Comparison of ENCODE assay signal across 10 cellular contexts in genomic region chrY:12663845-12664244, GRCh38. TPM values are rescaled to one million over a fixed set of nuclear protein-coding genes. Genes with fewer than 3 reads are reported as not detected.
DNase-seq lines count a peak whose midpoint lies in the region; ATAC-seq and TF ChIP-seq lines count a peak whose summit lies in the region.
"Not testable (repeated sequence)": the region's sequence is repeated elsewhere in the genome, so short reads cannot be mapped to it uniquely, and the experiment has no call there.
"Had no signal": no experiment of that assay in that cellular context is flagged by ENCODE, and none has a peak within 500 bp of the region (broad histone marks: within the 10 kb centered on the region; RNA-seq: fewer than 3 reads in every experiment).

No MANE protein-coding gene starts in this region.

- peak overlapping the region; percentile 98 for H3K4me3 Mint-ChIP-seq in activated B cell treated with CpG ODN at 0.5 μM for 24 hours
- H3K4me3 Mint-ChIP-seq in naive thymus-derived CD4-positive, alpha-beta T cell: peak overlapping the region in 5 of 10 donors; percentile 88 to 100 (median 91)

- peak overlapping the region; percentile 82 for H3K4me3 ChIP-seq in AG04450 (ENCODE audit: low read depth, low read length)
- H3K4me3 ChIP-seq in HFF-Myc (replicated peaks; ENCODE audit: low read depth, low read length): peak overlapping the region; percentile 77
- H3K4me3 ChIP-seq in effector memory CD4-positive, alpha-beta T cell (ENCODE audit: insufficient read depth, low read depth, low read length, poor library complexity, severe bottlenecking): peak overlapping the region; percentile 4
- H3K4me3 ChIP-seq in left ventricle myocardium inferior: peak overlapping the region; percentile 77
- H3K4me3 ChIP-seq in naive thymus-derived CD4-positive, alpha-beta T cell (ENCODE audit: low read length): peak overlapping the region; percentile 93
- H3K4me3 ChIP-seq in suprapubic skin: peak overlapping the region; percentile 56

- H3K27me3 ChIP-seq in AG04450 (ENCODE audit: control insufficient read depth, insufficient read depth, low read length); effector memory CD4-positive, alpha-beta T cell (replicated peaks; ENCODE audit: control insufficient read depth, insufficient read depth, low read length, poor library complexity, severe bottlenecking); left ventricle myocardium inferior (ENCODE audit: low read depth); naive thymus-derived CD4-positive, alpha-beta T cell (ENCODE audit: control insufficient read depth in 2 of 2, insufficient read depth in 2 of 2, low read length in 2 of 2); suprapubic skin: not testable (repeated sequence)

- not testable (repeated sequence) for H3K27me3 Mint-ChIP-seq in activated B cell treated with CpG ODN at 0.5 μM for 24 hours; naive thymus-derived CD4-positive, alpha-beta T cell

- H3K27ac Mint-ChIP-seq in activated B cell treated with CpG ODN at 0.5 μM for 24 hours: peak overlapping the region; percentile 97
- peak overlapping the region in 5 of 9 donors; percentile 83 to 98 (median 94) for H3K27ac Mint-ChIP-seq in naive thymus-derived CD4-positive, alpha-beta T cell

- POLR2A ChIA-PET in AG04450 (lab: Yijun Ruan, JAX); activated B cell treated with CpG ODN at 0.5 μM for 24 hours (lab: Charles Lee); naive thymus-derived CD4-positive, alpha-beta T cell (lab: Charles Lee): not testable (repeated sequence)

- H3K36me3 ChIP-seq in effector memory CD4-positive, alpha-beta T cell (ENCODE audit: control insufficient read depth, insufficient read depth, low read length); left ventricle myocardium inferior; naive thymus-derived CD4-positive, alpha-beta T cell (ENCODE audit: control insufficient read depth in 2 of 3, insufficient read depth in 3 of 3, low read length in 3 of 3); suprapubic skin: not testable (repeated sequence)

- not testable (repeated sequence) for TF ChIP-seq POLR2A in suprapubic skin (IDR thresholded peaks at IDR 0.05)

- WGBS in suprapubic skin: no CpG with 5 or more reads among the region's 20 CpGs

- DNase-seq in AG04450 (ENCODE audit: low read depth, low spot score); HFF-Myc (ENCODE audit: extremely low read depth, low read depth); activated B cell treated with CpG ODN at 0.5 μM for 24 hours; effector memory CD4-positive, alpha-beta T cell; left ventricle myocardium inferior; naive thymus-derived CD4-positive, alpha-beta T cell; suprapubic skin (ENCODE audit: low spot score in 2 of 2): not testable (repeated sequence)
- peak; percentile 60 for DNase-seq in activated effector memory CD4-positive, alpha-beta T cell treated with anti-CD3 and anti-CD28 coated beads, Interleukin-2, amount 50 U/mL, for 16 hours

- CTCF ChIA-PET in AG04450 (lab: Charles Lee); activated B cell treated with CpG ODN at 0.5 μM for 24 hours (lab: Charles Lee); naive thymus-derived CD4-positive, alpha-beta T cell (lab: Charles Lee): not testable (repeated sequence)

- not testable (repeated sequence) for TF ChIP-seq EP300 in suprapubic skin (IDR thresholded peaks at IDR 0.05)

- H3K4me1 ChIP-seq in effector memory CD4-positive, alpha-beta T cell (ENCODE audit: control insufficient read depth, insufficient read depth, low read length, poor library complexity, severe bottlenecking); left ventricle myocardium inferior; suprapubic skin: not testable (repeated sequence)
- peaks cover 9 to 15% of the 10 kb centered on the region in 2 donors for H3K4me1 ChIP-seq in naive thymus-derived CD4-positive, alpha-beta T cell (ENCODE audit: control insufficient read depth in 2 of 2, insufficient read depth in 2 of 2, low read length in 2 of 2)

- H3K9me3 Mint-ChIP-seq in activated B cell treated with CpG ODN at 0.5 μM for 24 hours; naive thymus-derived CD4-positive, alpha-beta T cell: not testable (repeated sequence)

- peaks cover 32% of the 10 kb centered on the region for H3K4me1 Mint-ChIP-seq in activated B cell treated with CpG ODN at 0.5 μM for 24 hours
- peaks cover 0 to 50% (median 12%) of the 10 kb centered on the region in 7 donors for H3K4me1 Mint-ChIP-seq in naive thymus-derived CD4-positive, alpha-beta T cell

- not testable (repeated sequence) for H3K9me3 ChIP-seq in AG04450 (ENCODE audit: control insufficient read depth, insufficient read depth, low read length); effector memory CD4-positive, alpha-beta T cell (ENCODE audit: control insufficient read depth, low read length); left ventricle myocardium inferior (replicated peaks); naive thymus-derived CD4-positive, alpha-beta T cell (ENCODE audit: control insufficient read depth in 2 of 3, low read length in 3 of 3); suprapubic skin

- intact Hi-C loops in activated B cell treated with CpG ODN at 0.5 μM for 24 hours (cut with micrococcal nuclease): loop anchor here (1.0 to 5.0 kb wide), 4 partner anchors 38 to 1678 kb away; partner anchors contain the start of gene USP9Y
- intact Hi-C loops in left ventricle myocardium inferior (cut with micrococcal nuclease): not testable (repeated sequence)
- intact Hi-C loops in naive thymus-derived CD4-positive, alpha-beta T cell (cut with micrococcal nuclease): loop anchor here (2.0 to 5.0 kb wide), 7 partner anchors 33 to 1678 kb away; partner anchors contain the start of gene TMSB4Y (in 1 of the 2)

- H3K27ac ChIP-seq in AG04450 (ENCODE audit: low read depth, low read length): not testable (repeated sequence)
- peak overlapping the region; percentile 79 for H3K27ac ChIP-seq in effector memory CD4-positive, alpha-beta T cell (ENCODE audit: insufficient read depth, low read length, poor library complexity, severe bottlenecking)
- H3K27ac ChIP-seq in left ventricle myocardium inferior (replicated peaks): peak overlapping the region; percentile 84
- H3K27ac ChIP-seq in naive thymus-derived CD4-positive, alpha-beta T cell (ENCODE audit: low read depth, low read length): peak overlapping the region; percentile 76
- peak overlapping the region; percentile 87 for H3K27ac ChIP-seq in suprapubic skin

- H3K36me3 Mint-ChIP-seq in activated B cell treated with CpG ODN at 0.5 μM for 24 hours (ENCODE audit: low read depth): peaks cover 35% of the 10 kb centered on the region
- peaks cover 0 to 18% (median 0%) of the 10 kb centered on the region in 5 donors for H3K36me3 Mint-ChIP-seq in naive thymus-derived CD4-positive, alpha-beta T cell

- not testable (repeated sequence) for ATAC-seq in activated B cell treated with CpG ODN at 0.5 μM for 24 hours (ENCODE audit: low read depth); naive thymus-derived CD4-positive, alpha-beta T cell

- not testable (repeated sequence) for TF ChIP-seq CTCF in AG04450 (IDR thresholded peaks at IDR 0.05; ENCODE audit: low read depth, low read length); HFF-Myc (IDR thresholded peaks at IDR 0.05; ENCODE audit: low read depth, low read length, missing control alignments); activated B cell treated with CpG ODN at 0.5 μM for 24 hours (IDR thresholded peaks at IDR 0.05); left ventricle myocardium inferior (IDR thresholded peaks at IDR 0.05; ENCODE audit: borderline replicate concordance); suprapubic skin (IDR thresholded peaks at IDR 0.05)

RNA-seq across cellular contexts. Expression of gene USP9Y, which starts 37.2 kb away (rescaled TPM):
- polyA plus RNA-seq in AG04450 (2011; rRNA removed): 38.8 and 51.8 TPM in 2 replicates
- polyA minus RNA-seq in AG04450 (2011; rRNA and poly(A)+ RNA removed): 48.8 and 60.5 TPM in 2 replicates
- total RNA-seq in activated B cell treated with CpG ODN at 0.5 μM for 24 hours: 25.8 and 29.3 TPM in 2 replicates
- 25.4 TPM for total RNA-seq in left ventricle myocardium inferior
- 10 to 100 TPM; 27.7 to 59.0 (median 41.9) TPM for total RNA-seq in naive thymus-derived CD4-positive, alpha-beta T cell
- not detected for polyA plus RNA-seq in naive thymus-derived CD4-positive, alpha-beta T cell
- total RNA-seq in suprapubic skin: 10 to 100 TPM in 2 of 4 donors, not detected in 2; 16.5 to 20.3 TPM
- total RNA-seq: H9, SK-MEL-5 had no signal

Comparison
In these comparisons a context has a peak if more than half of its experiments do, and no peak if none do; other contexts are left out.
1. H3K4me3 ChIP-seq: peak in every context shown above with its lines; median percentile 93 in naive thymus-derived CD4-positive, alpha-beta T cell; 82 in AG04450; 77 in HFF-Myc; 77 in left ventricle myocardium inferior; 56 in suprapubic skin; 4 in effector memory CD4-positive, alpha-beta T cell.